In the genomic region with DNA sequence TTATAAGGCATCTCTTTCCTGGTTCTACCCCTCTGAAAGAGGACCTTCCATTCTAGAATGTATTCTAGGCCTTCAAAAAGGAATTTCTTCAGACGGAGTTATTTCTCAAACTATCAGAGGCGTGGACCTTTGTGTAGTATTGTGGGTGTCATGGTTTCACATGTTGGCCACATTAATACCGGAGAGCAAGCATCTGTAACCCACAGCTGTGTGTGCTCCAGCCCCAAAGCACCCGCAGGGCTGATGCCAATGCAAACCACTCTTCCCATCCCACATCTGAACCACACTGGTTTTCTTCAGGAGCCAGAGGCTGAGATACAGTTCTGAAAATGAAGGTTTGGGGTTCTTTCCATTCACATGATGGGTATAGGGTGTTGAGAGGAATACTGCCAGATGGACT, we compare ENCODE assay signal across 15 cellular contexts.
"Had no signal": no experiment of that assay in that cellular context is flagged by ENCODE, and none has a peak within 500 bp of the region (broad histone marks: within the 10 kb centered on the region; RNA-seq: fewer than 3 reads in every experiment).

No MANE protein-coding gene starts in this region.

- ATAC-seq: esophagus mucosa; foreskin keratinocyte; naive thymus-derived CD4-positive, alpha-beta T cell had no signal

- H3K4me3 Mint-ChIP-seq: naive thymus-derived CD4-positive, alpha-beta T cell; neural crest cell had no signal

- DNase-seq: cortex of kidney; dorsolateral prefrontal cortex; effector CD8-positive, alpha-beta T cell; foreskin keratinocyte; head of caudate nucleus; hippocampal formation; kidney glomerular epithelial cell; mesendoderm; naive thymus-derived CD4-positive, alpha-beta T cell; posterior cingulate gyrus; stimulated activated CD4-positive, alpha-beta T cell treated with anti-CD3 and anti-CD28 coated beads, Interleukin-2, amount 100 ng/mL, for 48 hours; stimulated activated naive CD4-positive, alpha-beta T cell treated with Interleukin-2 at 50 U/mL for 16 hours; trophoblast cell had no signal

- H3K27me3 Mint-ChIP-seq: naive thymus-derived CD4-positive, alpha-beta T cell had no signal

- H3K9me3 Mint-ChIP-seq: neural crest cell had no signal

- H3K4me1 Mint-ChIP-seq: naive thymus-derived CD4-positive, alpha-beta T cell; neural crest cell had no signal

- H3K27ac Mint-ChIP-seq: naive thymus-derived CD4-positive, alpha-beta T cell had no signal
